36 cellular contexts compared by ENCODE assay signal in the genomic region with DNA sequence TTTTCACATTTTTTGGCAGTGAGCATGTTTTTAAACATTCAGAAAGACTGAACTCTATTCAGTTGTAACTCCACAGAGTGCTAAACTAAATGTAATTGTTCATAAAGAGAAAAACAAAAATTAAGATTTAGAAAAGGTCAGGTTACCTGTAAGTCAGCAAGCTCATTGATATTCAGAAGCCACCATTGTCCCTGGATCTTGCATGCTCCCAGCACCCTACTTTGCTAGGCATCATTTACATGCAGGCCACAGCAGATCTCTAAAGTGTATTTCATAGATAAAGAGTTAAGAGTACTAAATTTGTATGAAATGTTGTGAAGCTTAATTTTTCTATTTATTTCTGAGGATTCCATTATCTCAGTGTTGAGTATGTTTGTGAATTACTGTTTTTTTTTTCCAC.
"Had no signal": no experiment of that assay in that cellular context is flagged by ENCODE, and none has a peak within 500 bp of the region (broad histone marks: within the 10 kb centered on the region; RNA-seq: fewer than 3 reads in every experiment).

No MANE protein-coding gene starts in this region.

- H3K36me3 Mint-ChIP-seq: activated CD4-positive, alpha-beta memory T cell treated with anti-CD3 and anti-CD28 coated beads for 36 hours; activated naive CD4-positive, alpha-beta T cell treated with anti-CD3 and anti-CD28 coated beads, Interleukin-2, amount 50 U/mL, for 72 hours; activated naive CD8-positive, alpha-beta T cell treated with anti-CD3 and anti-CD28 coated beads for 36 hours had no signal

- H3K9me3 ChIP-seq: adrenal gland, body of pancreas, breast epithelium had no signal

- H3K27ac Mint-ChIP-seq: activated B cell treated with CpG ODN at 0.5 μM for 24 hours; activated CD4-positive, alpha-beta memory T cell treated with anti-CD3 and anti-CD28 coated beads for 36 hours; activated CD4-positive, alpha-beta T cell treated with anti-CD3 and anti-CD28 coated beads, Interleukin-2, amount 10 ng/mL, durations not matched to agents 24 days and 14 days; activated CD8-positive, alpha-beta T cell treated with anti-CD3 and anti-CD28 coated beads for 36 hours; activated naive CD4-positive, alpha-beta T cell treated with anti-CD3 and anti-CD28 coated beads for 36 hours; activated naive CD4-positive, alpha-beta T cell treated with anti-CD3 and anti-CD28 coated beads, Interleukin-2, amount 50 U/mL, for 72 hours; activated naive CD8-positive, alpha-beta T cell treated with anti-CD3 and anti-CD28 coated beads for 36 hours; activated T-cell treated with anti-CD3 and anti-CD28 coated beads, Interleukin-2, amount 50 U/mL, for 72 hours; activated T-helper 1 cell treated with anti-CD3 and anti-CD28 coated beads, Interleukin-12 subunit alpha, Interleukin-12 subunit beta, Interleukin-2, Interleukin-4 antibody, amounts not matched to agents 30 ng/mL and 10 ng/mL and 1 ng/mL, durations not matched to agents 14 hours and 24 hours and 36 hours; activated T-helper 17 cell treated with anti-CD3 and anti-CD28 coated beads, Interleukin-2, amount 50 U/mL, for 72 hours; T-helper 1 cell treated with Interleukin-12 subunit alpha and Interleukin-12 subunit beta and Interleukin-4 antibody, amounts not matched to agents 30 μg/mL and 1 μg/mL, for 36 hours; T-helper 2 cell treated with Interferon-gamma antibody and Interleukin-4, amounts not matched to agents 5 μg/mL and 100 μg/mL, for 36 hours had no signal

- DNase-seq: activated B cell treated with CpG ODN at 0.5 μM for 24 hours; activated CD4-positive, alpha-beta memory T cell treated with anti-CD3 and anti-CD28 coated beads for 36 hours; activated CD4-positive, alpha-beta T cell treated with anti-CD3 and anti-CD28 coated beads for 4 hours; activated CD4-positive, alpha-beta T cell treated with anti-CD3 and anti-CD28 coated beads, Interleukin-2, amount 10 ng/mL, durations not matched to agents 24 days and 14 days; activated CD4-positive, alpha-beta T cell treated with anti-CD3 and anti-CD28 coated beads, Interleukin-2, amount 50 U/mL, for 1 hour; activated CD4-positive, alpha-beta T cell treated with anti-CD3 and anti-CD28 coated beads, Interleukin-2, amount 50 U/mL, for 4 hours; activated CD4-positive, CD25-positive, alpha-beta regulatory T cell treated with anti-CD3 and anti-CD28 coated beads, Interleukin-2, amount 50 U/mL, for 72 hours; activated CD8-positive, alpha-beta memory T cell treated with anti-CD3 and anti-CD28 coated beads, Interleukin-2, amount 50 U/mL, for 4 hours; activated CD8-positive, alpha-beta T cell treated with anti-CD3 and anti-CD28 coated beads for 36 hours; activated effector memory CD4-positive, alpha-beta T cell treated with anti-CD3 and anti-CD28 coated beads, Interleukin-2, amount 50 U/mL, for 16 hours; activated gamma-delta T cell treated with Interleukin-2 at 50 U/mL for 16 hours; activated naive CD4-positive, alpha-beta T cell; activated naive CD4-positive, alpha-beta T cell treated with anti-CD3 and anti-CD28 coated beads for 36 hours; activated naive CD4-positive, alpha-beta T cell treated with anti-CD3 and anti-CD28 coated beads, Interleukin-2, amount 50 U/mL, for 16 hours; activated naive CD8-positive, alpha-beta T cell treated with anti-CD3 and anti-CD28 coated beads for 36 hours; activated T-cell treated with anti-CD3 and anti-CD28 coated beads for 4 hours; activated T-cell treated with anti-CD3 and anti-CD28 coated beads, Interleukin-2, amount 50 U/mL, for 1 hour; activated T-cell treated with anti-CD3 and anti-CD28 coated beads, Interleukin-2, amount 50 U/mL, for 4 hours; activated T-cell treated with anti-CD3 and anti-CD28 coated beads, Interleukin-2, amount 50 U/mL, for 72 hours; adrenal gland; amniotic stem cell; aorta; body of pancreas; brain microvascular endothelial cell; central memory CD4-positive, alpha-beta T cell; T-helper 2 cell; T-helper 9 cell; WERI-Rb-1 had no signal

- H3K27ac ChIP-seq: adrenal gland, body of pancreas, brain microvascular endothelial cell, breast epithelium, WERI-Rb-1 had no signal

- ATAC-seq: activated CD8-positive, alpha-beta T cell treated with anti-CD3 and anti-CD28 coated beads for 36 hours; activated naive CD4-positive, alpha-beta T cell treated with anti-CD3 and anti-CD28 coated beads, Interleukin-2, amount 50 U/mL, for 72 hours; activated T-cell treated with anti-CD3 and anti-CD28 coated beads, Interleukin-2, amount 50 U/mL, for 4 hours; activated T-cell treated with anti-CD3 and anti-CD28 coated beads, Interleukin-2, amount 50 U/mL, for 72 hours; activated T-helper 17 cell treated with anti-CD3 and anti-CD28 coated beads, Interleukin-2, amount 50 U/mL, for 72 hours; body of pancreas had no signal

- H3K27me3 Mint-ChIP-seq: activated B cell treated with CpG ODN at 0.5 μM for 24 hours; activated CD4-positive, alpha-beta memory T cell treated with anti-CD3 and anti-CD28 coated beads for 36 hours; activated CD4-positive, alpha-beta T cell treated with anti-CD3 and anti-CD28 coated beads, Interleukin-2, amount 10 ng/mL, durations not matched to agents 24 days and 14 days; activated CD8-positive, alpha-beta T cell treated with anti-CD3 and anti-CD28 coated beads for 36 hours; activated naive CD8-positive, alpha-beta T cell treated with anti-CD3 and anti-CD28 coated beads for 36 hours; activated T-helper 17 cell treated with anti-CD3 and anti-CD28 coated beads, Interleukin-2, amount 50 U/mL, for 72 hours had no signal

- H3K27me3 ChIP-seq: adrenal gland, body of pancreas, brain microvascular endothelial cell, breast epithelium had no signal

- H3K4me3 Mint-ChIP-seq: activated B cell treated with CpG ODN at 0.5 μM for 24 hours; activated CD4-positive, alpha-beta memory T cell treated with anti-CD3 and anti-CD28 coated beads for 36 hours; activated CD4-positive, alpha-beta T cell treated with anti-CD3 and anti-CD28 coated beads, Interleukin-2, amount 10 ng/mL, durations not matched to agents 24 days and 14 days; activated CD8-positive, alpha-beta T cell treated with anti-CD3 and anti-CD28 coated beads for 36 hours; activated naive CD4-positive, alpha-beta T cell treated with anti-CD3 and anti-CD28 coated beads for 36 hours; activated naive CD8-positive, alpha-beta T cell treated with anti-CD3 and anti-CD28 coated beads for 36 hours; activated T-cell treated with anti-CD3 and anti-CD28 coated beads, Interleukin-2, amount 50 U/mL, for 4 hours; activated T-cell treated with anti-CD3 and anti-CD28 coated beads, Interleukin-2, amount 50 U/mL, for 72 hours; activated T-helper 1 cell treated with anti-CD3 and anti-CD28 coated beads, Interleukin-12 subunit alpha, Interleukin-12 subunit beta, Interleukin-2, Interleukin-4 antibody, amounts not matched to agents 30 ng/mL and 10 ng/mL and 1 ng/mL, durations not matched to agents 14 hours and 24 hours and 36 hours; activated T-helper 17 cell treated with anti-CD3 and anti-CD28 coated beads, Interleukin-2, amount 50 U/mL, for 72 hours; T-helper 1 cell treated with Interleukin-12 subunit alpha and Interleukin-12 subunit beta and Interleukin-4 antibody, amounts not matched to agents 30 μg/mL and 1 μg/mL, for 36 hours; T-helper 2 cell treated with Interferon-gamma antibody and Interleukin-4, amounts not matched to agents 5 μg/mL and 100 μg/mL, for 36 hours had no signal

- H3K36me3 ChIP-seq: adrenal gland, brain microvascular endothelial cell, breast epithelium, WERI-Rb-1 had no signal

- H3K9me3 Mint-ChIP-seq: activated CD4-positive, alpha-beta memory T cell treated with anti-CD3 and anti-CD28 coated beads for 36 hours; activated CD8-positive, alpha-beta T cell treated with anti-CD3 and anti-CD28 coated beads for 36 hours; activated naive CD4-positive, alpha-beta T cell treated with anti-CD3 and anti-CD28 coated beads for 36 hours; activated naive CD8-positive, alpha-beta T cell treated with anti-CD3 and anti-CD28 coated beads for 36 hours; activated T-helper 1 cell treated with anti-CD3 and anti-CD28 coated beads, Interleukin-12 subunit alpha, Interleukin-12 subunit beta, Interleukin-2, Interleukin-4 antibody, amounts not matched to agents 30 ng/mL and 10 ng/mL and 1 ng/mL, durations not matched to agents 14 hours and 24 hours and 36 hours; T-helper 1 cell treated with Interleukin-12 subunit alpha and Interleukin-12 subunit beta and Interleukin-4 antibody, amounts not matched to agents 30 μg/mL and 1 μg/mL, for 36 hours had no signal

- FAIRE-seq: astrocyte, TTC549 had no signal

- H3K4me3 ChIP-seq: adrenal gland, body of pancreas, breast epithelium had no signal

- H3K4me1 Mint-ChIP-seq: activated B cell treated with CpG ODN at 0.5 μM for 24 hours; activated CD4-positive, alpha-beta T cell treated with anti-CD3 and anti-CD28 coated beads, Interleukin-2, amount 10 ng/mL, durations not matched to agents 24 days and 14 days; activated naive CD8-positive, alpha-beta T cell treated with anti-CD3 and anti-CD28 coated beads for 36 hours; activated T-helper 17 cell treated with anti-CD3 and anti-CD28 coated beads, Interleukin-2, amount 50 U/mL, for 72 hours had no signal

- H3K4me1 ChIP-seq: adrenal gland, body of pancreas, breast epithelium had no signal
